In genomic region chr12:111046896-111047295, GRCh38 we compare ENCODE assay signal across 28 cellular contexts. TPM values are rescaled to one million over a fixed set of nuclear protein-coding genes. Genes with fewer than 3 reads are reported as not detected.
"Had no signal": no experiment of that assay in that cellular context is flagged by ENCODE, and none has a peak within 500 bp of the region (broad histone marks: within the 10 kb centered on the region; RNA-seq: fewer than 3 reads in every experiment).

No MANE protein-coding gene starts in this region.

- H3K4me1 ChIP-seq: foreskin keratinocyte, parathyroid adenoma, sigmoid colon had no signal

- H3K36me3 ChIP-seq: cardiac muscle cell, sigmoid colon, thoracic aorta had no signal

- H3K4me2 ChIP-seq: smooth muscle cell had no signal

- H3K4me1 Mint-ChIP-seq: activated B cell treated with CpG ODN at 0.5 μM for 24 hours; activated CD4-positive, alpha-beta T cell treated with anti-CD3 and anti-CD28 coated beads for 36 hours; activated naive CD4-positive, alpha-beta T cell treated with anti-CD3 and anti-CD28 coated beads, Interleukin-2, amount 10 ng/mL, durations not matched to agents 7 days and 5 days; memory B cell; nephron had no signal

- H3K27ac ChIP-seq: cardiac muscle cell, foreskin keratinocyte, parathyroid adenoma, sigmoid colon, thoracic aorta had no signal

- H3K27ac Mint-ChIP-seq: activated B cell treated with CpG ODN at 0.5 μM for 24 hours; activated CD4-positive, alpha-beta T cell treated with anti-CD3 and anti-CD28 coated beads for 36 hours; activated naive CD4-positive, alpha-beta T cell treated with anti-CD3 and anti-CD28 coated beads, Interleukin-2, amount 10 ng/mL, durations not matched to agents 7 days and 5 days; memory B cell; nephron; T-helper 1 cell treated with Interleukin-12 subunit alpha and Interleukin-12 subunit beta and Interleukin-4 antibody, amounts not matched to agents 30 μg/mL and 1 μg/mL, for 36 hours; type B pancreatic cell had no signal

- FAIRE-seq: endometrium had no signal

- H3K27me3 ChIP-seq: cardiac muscle cell, sigmoid colon had no signal

- H3K79me2 ChIP-seq: parathyroid adenoma had no signal

- DNase-seq: activated B cell treated with CpG ODN at 0.5 μM for 24 hours; activated CD4-positive, alpha-beta T cell treated with anti-CD3 and anti-CD28 coated beads for 36 hours; activated CD4-positive, alpha-beta T cell treated with anti-CD3 and anti-CD28 coated beads, Interleukin-2, amount 50 U/mL, for 48 hours; activated CD8-positive, alpha-beta memory T cell treated with anti-CD3 and anti-CD28 coated beads, Interleukin-2, amount 50 U/mL, for 48 hours; activated naive CD4-positive, alpha-beta T cell treated with anti-CD3 and anti-CD28 coated beads, Interleukin-2, amount 10 ng/mL, durations not matched to agents 7 days and 5 days; activated T-cell treated with anti-CD3 and anti-CD28 coated beads, Interleukin-2, amount 50 U/mL, for 4 hours; amygdala; erythroblast; foreskin keratinocyte; nucleus accumbens; retina; sigmoid colon; stimulated activated CD4-positive, alpha-beta T cell treated with anti-CD3 and anti-CD28 coated beads, Interleukin-2, amount 100 ng/mL, for 48 hours; stimulated activated CD8-positive, alpha-beta memory T cell treated with anti-CD3 and anti-CD28 coated beads, Interleukin-4, amount 100 ng/mL, for 48 hours; stimulated activated naive CD4-positive, alpha-beta T cell; T1000 had no signal

- ATAC-seq: activated CD4-positive, alpha-beta T cell treated with anti-CD3 and anti-CD28 coated beads for 36 hours; activated T-cell treated with anti-CD3 and anti-CD28 coated beads, Interleukin-2, amount 50 U/mL, for 4 hours; foreskin keratinocyte had no signal

- H3K36me3 Mint-ChIP-seq: activated naive CD4-positive, alpha-beta T cell treated with anti-CD3 and anti-CD28 coated beads, Interleukin-2, amount 10 ng/mL, durations not matched to agents 7 days and 5 days; memory B cell; type B pancreatic cell had no signal

- H3K4me3 Mint-ChIP-seq: activated B cell treated with CpG ODN at 0.5 μM for 24 hours; activated CD4-positive, alpha-beta T cell treated with anti-CD3 and anti-CD28 coated beads for 36 hours; activated naive CD4-positive, alpha-beta T cell treated with anti-CD3 and anti-CD28 coated beads, Interleukin-2, amount 10 ng/mL, durations not matched to agents 7 days and 5 days; activated T-cell treated with anti-CD3 and anti-CD28 coated beads, Interleukin-2, amount 50 U/mL, for 4 hours; memory B cell; nephron; T-helper 1 cell treated with Interleukin-12 subunit alpha and Interleukin-12 subunit beta and Interleukin-4 antibody, amounts not matched to agents 30 μg/mL and 1 μg/mL, for 36 hours; type B pancreatic cell had no signal

- H3K9ac ChIP-seq: parathyroid adenoma had no signal

- H3K9me3 Mint-ChIP-seq: activated B cell treated with CpG ODN at 0.5 μM for 24 hours; activated naive CD4-positive, alpha-beta T cell treated with anti-CD3 and anti-CD28 coated beads, Interleukin-2, amount 10 ng/mL, durations not matched to agents 7 days and 5 days; activated T-cell treated with anti-CD3 and anti-CD28 coated beads, Interleukin-2, amount 50 U/mL, for 4 hours; memory B cell; nephron; T-helper 1 cell treated with Interleukin-12 subunit alpha and Interleukin-12 subunit beta and Interleukin-4 antibody, amounts not matched to agents 30 μg/mL and 1 μg/mL, for 36 hours; type B pancreatic cell had no signal

- H2AFZ ChIP-seq: parathyroid adenoma had no signal

- H3K9me3 ChIP-seq: thoracic aorta had no signal

- H3K4me3 ChIP-seq: cardiac muscle cell, sigmoid colon, smooth muscle cell, thoracic aorta had no signal

- H3K27me3 Mint-ChIP-seq: activated CD4-positive, alpha-beta T cell treated with anti-CD3 and anti-CD28 coated beads for 36 hours had no signal

RNA-seq across cellular contexts. Expression of gene CUX2, which starts 12.9 kb away (rescaled TPM):
- total RNA-seq: activated B cell treated with CpG ODN at 0.5 μM for 24 hours; activated CD8-positive, alpha-beta memory T cell treated with anti-CD3 and anti-CD28 coated beads for 36 hours; activated T-cell treated with anti-CD3 and anti-CD28 coated beads, Interleukin-2, amount 50 U/mL, for 4 hours; foreskin keratinocyte; glomerular endothelial cell; myocyte; smooth muscle cell; thoracic aorta had no signal
- polyA plus RNA-seq: foreskin keratinocyte, smooth muscle cell had no signal
